Comparison of ENCODE assay signal across 1 cellular context in genomic region chr17:74642995-74643394, GRCh38.
TF ChIP-seq lines count a peak whose summit lies in the region.

No MANE protein-coding gene starts in this region.

TF ChIP-seq in endothelial cell of umbilical vein, 7 proteins besides CTCF, POLR2A, EP300 and RAD21:
- TF ChIP-seq POLR2AphosphoS5 (IDR thresholded peaks at IDR 0.05; ENCODE audit: insufficient read depth, low read depth, low read length) (no peak), GATA2 (IDR thresholded peaks at IDR 0.05; ENCODE audit: insufficient read depth, insufficient read length, low read depth, low read length) (no peak), EZH2 (IDR thresholded peaks at IDR 0.05; ENCODE audit: borderline replicate concordance, low read depth, low read length, severe bottlenecking) (no peak), JUN (IDR thresholded peaks at IDR 0.05; ENCODE audit: borderline replicate concordance, insufficient read depth, insufficient read length, low read depth) (no peak), MYC (IDR thresholded peaks at IDR 0.05; ENCODE audit: low read depth, low read length) (no peak), MAX (IDR thresholded peaks at IDR 0.05; ENCODE audit: insufficient read depth, insufficient read length) (no peak), FOS (IDR thresholded peaks at IDR 0.05; ENCODE audit: borderline replicate concordance, insufficient read depth, low read length) (no peak)
TF ChIP-seq in endothelial cell of umbilical vein: peak in this region for 0.
